8 cellular contexts compared by ENCODE assay signal in genomic region chr6:27250955-27251671, GRCh38. TPM values are rescaled to one million over a fixed set of nuclear protein-coding genes. Genes with fewer than 3 reads are reported as not detected.
DNase-seq lines count a peak whose midpoint lies in the region; ATAC-seq and TF ChIP-seq lines count a peak whose summit lies in the region.

No MANE protein-coding gene starts in this region.

- H3K36me3 ChIP-seq in HUES6 (ENCODE audit: control insufficient read depth, insufficient read depth, low read length) (no peaks in the 10 kb centered on the region), smooth muscle cell (ENCODE audit: low read depth) (no peaks in the 10 kb centered on the region)

- TF ChIP-seq CTCF in RWPE1 (conservative IDR thresholded peaks at IDR 0.05; ENCODE audit: low read depth) (no peak), smooth muscle cell (IDR thresholded peaks at IDR 0.05; ENCODE audit: borderline replicate concordance, insufficient read depth, poor library complexity, severe bottlenecking) (no peak)

- peaks cover 3% of the 10 kb centered on the region for H3K4me1 Mint-ChIP-seq in activated naive CD8-positive, alpha-beta T cell (ENCODE audit: low read depth)

- CTCF ChIA-PET in RWPE1 (lab: Yijun Ruan, JAX): interaction anchor here (0.5 to 1.4 kb wide), 10 partner anchors 13 to 376 kb away, joined by 3 to 7 read pairs (median 4); partner anchors contain the start of gene POM121L2

- peak overlapping the region; percentile 86 for H3K4me3 Mint-ChIP-seq in activated naive CD8-positive, alpha-beta T cell

- peak; percentile 96 for DNase-seq in DMS 273 (lab: John Stamatoyannopoulos, UW; ENCODE audit: unreplicated experiment)
- DNase-seq in RWPE1 (ENCODE audit: low spot score): peak; percentile 92
- peak; percentile 81 for DNase-seq in iPS DF 19.7 (ENCODE audit: low read depth, low spot score)
- DNase-seq in smooth muscle cell (lab: John Stamatoyannopoulos, UW; ENCODE audit: unreplicated experiment): peak; percentile 59
- DNase-seq in T1000 (lab: John Stamatoyannopoulos, UW): no peak

- H2AFZ ChIP-seq in smooth muscle cell (ENCODE audit: low read depth): peak overlapping the region; percentile 97

- H3K9me3 ChIP-seq in HUES6 (ENCODE audit: control insufficient read depth, insufficient read depth, low read depth, low read length): no peaks in the 10 kb centered on the region
- no peaks in the 10 kb centered on the region for H3K9me3 ChIP-seq in smooth muscle cell (replicated peaks; ENCODE audit: low read depth)

- WGBS in smooth muscle cell (ENCODE audit: low lambda C conversion rate): under 1% methylated on average over 38 of the region's 48 CpGs

- H3K27ac ChIP-seq in HUES6 (ENCODE audit: low read depth, low read length): no peak overlapping the region
- H3K27ac ChIP-seq in RWPE1: peak overlapping the region; percentile 30; the same call in 1 of the 2 replicates
- H3K27ac ChIP-seq in smooth muscle cell (ENCODE audit: low read depth): no peak overlapping the region

- H3K27me3 Mint-ChIP-seq in activated naive CD8-positive, alpha-beta T cell: peaks cover 43% of the 10 kb centered on the region

- H3K27me3 ChIP-seq in HUES6 (ENCODE audit: control insufficient read depth, insufficient read depth, low read length) (peaks cover 41% of the 10 kb centered on the region), smooth muscle cell (ENCODE audit: low read depth) (peaks cover 28% of the 10 kb centered on the region)

- H3K4me2 ChIP-seq in smooth muscle cell: peak overlapping the region; percentile 96

- peak; percentile 69 for ATAC-seq in GM21515 (IDR thresholded peaks at IDR 0.05; ENCODE audit: unreplicated experiment)

- peak overlapping the region; percentile 78 for H3K9ac ChIP-seq in HUES6 (ENCODE audit: low read length)
- H3K9ac ChIP-seq in smooth muscle cell (ENCODE audit: low read depth): no peak overlapping the region

- no peaks in the 10 kb centered on the region for H4K20me1 ChIP-seq in smooth muscle cell (ENCODE audit: low read depth)

- no peaks in the 10 kb centered on the region for H3K79me2 ChIP-seq in smooth muscle cell (ENCODE audit: low read depth)

- H3K4me1 ChIP-seq in HUES6 (ENCODE audit: control insufficient read depth, insufficient read depth, low read length) (peaks cover 9% of the 10 kb centered on the region), smooth muscle cell (ENCODE audit: low read depth) (peaks cover 7% of the 10 kb centered on the region)

- H3F3A ChIP-seq in smooth muscle cell (ENCODE audit: low read depth): no peaks in the 10 kb centered on the region

- H3K9me3 Mint-ChIP-seq in activated naive CD8-positive, alpha-beta T cell (ENCODE audit: low read depth): no peaks in the 10 kb centered on the region

- H3K4me3 ChIP-seq in HUES6 (ENCODE audit: low read depth, low read length) (peak overlapping the region; percentile 83), smooth muscle cell (peak overlapping the region; percentile 80)

- POLR2A ChIA-PET in RWPE1 (lab: Yijun Ruan, JAX; ENCODE audit: low non-redundant PET): interaction anchor here (0.6 to 1.0 kb wide), 4 partner anchors 20 to 272 kb away, joined by 3 to 4 read pairs (median 3); no protein-coding TSS in a partner anchor

- no peaks in the 10 kb centered on the region for H3K36me3 Mint-ChIP-seq in activated naive CD8-positive, alpha-beta T cell

- no peak overlapping the region for H3K27ac Mint-ChIP-seq in activated naive CD8-positive, alpha-beta T cell

RNA-seq across cellular contexts. Expression of gene PRSS16, which starts 3.6 kb away (rescaled TPM):
- total RNA-seq in smooth muscle cell: 3.3 and 7.6 TPM in 2 replicates
- polyA plus RNA-seq in smooth muscle cell: 2.8 and 5.7 TPM in 2 replicates
